ENCODE assay signal across 27 cellular contexts in the genomic region with DNA sequence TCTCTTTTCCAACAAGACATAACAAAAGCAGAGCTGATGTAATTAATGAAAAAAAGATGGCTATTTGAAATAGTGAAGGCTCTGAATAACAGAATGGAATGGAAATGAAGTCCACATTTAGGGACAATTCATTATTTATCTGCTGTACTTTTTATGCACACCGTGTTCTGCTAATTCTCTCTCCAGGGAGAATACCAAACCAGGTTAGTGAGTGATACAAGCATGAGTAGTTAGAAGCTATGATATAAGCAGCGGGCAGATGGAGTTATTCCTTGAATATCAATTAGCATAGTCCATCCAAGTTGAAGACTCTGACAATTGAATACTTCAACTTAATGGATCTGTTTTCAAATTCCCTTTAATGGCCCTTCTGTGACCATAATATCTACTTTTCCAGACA.
DNase-seq lines count a peak whose midpoint lies in the region; TF ChIP-seq lines count a peak whose summit lies in the region.
"Had no signal": no experiment of that assay in that cellular context is flagged by ENCODE, and none has a peak within 500 bp of the region (broad histone marks: within the 10 kb centered on the region; RNA-seq: fewer than 3 reads in every experiment).

No MANE protein-coding gene starts in this region.

- 71% methylated on average over 2 of the region's 2 CpGs for WGBS in hepatocyte (ENCODE audit: low lambda C conversion rate, missing lambda C conversion rate)

- peak overlapping the region; percentile 33 for H3K27ac ChIP-seq in hepatocyte
- no peak overlapping the region for H3K27ac ChIP-seq in neural progenitor cell
- H3K27ac ChIP-seq in CD8-positive, alpha-beta memory T cell (ENCODE audit: low read depth, low read length) = no peak overlapping the region
- H3K27ac ChIP-seq: gastrocnemius medialis, upper lobe of left lung had no signal

- no peaks in the 10 kb centered on the region for H3K27me3 Mint-ChIP-seq in neural progenitor cell (ENCODE audit: insufficient read depth, low read depth)
- H3K27me3 Mint-ChIP-seq in CD8-positive, alpha-beta memory T cell = peaks cover 0 to 4% of the 10 kb centered on the region in 2 donors

- DNase-seq in Caki2 (ENCODE audit: low read depth) (peak; percentile 45), NCI-H69 (lab: John Stamatoyannopoulos, UW) (peak; percentile 46), hepatocyte (ENCODE audit: low spot score) (no peak), neural progenitor cell (ENCODE audit: low spot score) (no peak), NCI-H1092 treated with DMSO at 0.1 percent for 48 hours (lab: John Stamatoyannopoulos, UW) (no peak), NAMALWA (ENCODE audit: low spot score) (no peak), AG08395 (ENCODE audit: low spot score) (no peak)
- DNase-seq in CD8-positive, alpha-beta memory T cell = no peak
- DNase-seq: activated gamma-delta T cell; activated naive CD8-positive, alpha-beta T cell treated with anti-CD3 and anti-CD28 coated beads, Interleukin-2, amount 10 ng/mL, durations not matched to agents 7 days and 5 days; C1 segment of cervical spinal cord; gastrocnemius medialis; GOT3; IMR-90; NCI-H1048; NCI-H187; NCI-H2227 treated with DMSO at 0.1 percent for 48 hours; NCI-H748 treated with DMSO at 0.1 percent for 48 hours; posterior cingulate gyrus; SK-N-SH; stimulated activated CD4-positive, alpha-beta T cell treated with anti-CD3 and anti-CD28 coated beads, Interleukin-12 subunit alpha, Interleukin-12 subunit beta, amount 100 ng/mL, for 4 hours; stimulated activated CD4-positive, alpha-beta T cell treated with anti-CD3 and anti-CD28 coated beads, Interleukin-4, amount 100 ng/mL, for 1 hour; upper lobe of left lung had no signal

- H3K36me3 Mint-ChIP-seq in neural progenitor cell = no peaks in the 10 kb centered on the region
- H3K36me3 Mint-ChIP-seq in CD8-positive, alpha-beta memory T cell = no peaks in the 10 kb centered on the region
- H3K36me3 Mint-ChIP-seq: activated naive CD8-positive, alpha-beta T cell treated with anti-CD3 and anti-CD28 coated beads, Interleukin-2, amount 10 ng/mL, durations not matched to agents 7 days and 5 days; natural killer cell treated with Interleukin-12 subunit alpha and Interleukin-12 subunit beta and Interleukin-15 and Interleukin-18, amount 100 ng/mL, for 72 hours; stimulated activated effector memory CD8-positive, alpha-beta T cell treated with anti-CD3 and anti-CD28 coated beads, Interleukin-12 subunit alpha, Interleukin-12 subunit beta, amount 100 ng/mL, for 72 hours had no signal

- no peaks in the 10 kb centered on the region for H3K9me2 ChIP-seq in hepatocyte (replicated peaks; ENCODE audit: insufficient read depth)
- H3K9me2 ChIP-seq: SK-N-SH had no signal

- POLR2A ChIA-PET in CD8-positive, alpha-beta memory T cell (lab: Charles Lee) = no interaction called here

- no peaks in the 10 kb centered on the region for H4K20me1 ChIP-seq in hepatocyte (ENCODE audit: insufficient read depth, poor library complexity, severe bottlenecking)
- no peaks in the 10 kb centered on the region for H4K20me1 ChIP-seq in neural progenitor cell (ENCODE audit: low read depth)

- H3K27ac Mint-ChIP-seq in neural progenitor cell = no peak overlapping the region
- H3K27ac Mint-ChIP-seq in CD8-positive, alpha-beta memory T cell = no peak overlapping the region
- H3K27ac Mint-ChIP-seq: activated naive CD8-positive, alpha-beta T cell treated with anti-CD3 and anti-CD28 coated beads, Interleukin-2, amount 10 ng/mL, durations not matched to agents 7 days and 5 days; natural killer cell treated with Interleukin-12 subunit alpha and Interleukin-12 subunit beta and Interleukin-15 and Interleukin-18, amount 100 ng/mL, for 72 hours; stimulated activated effector memory CD8-positive, alpha-beta T cell treated with anti-CD3 and anti-CD28 coated beads, Interleukin-12 subunit alpha, Interleukin-12 subunit beta, amount 100 ng/mL, for 72 hours; T-helper 1 cell treated with Interleukin-12 subunit alpha and Interleukin-12 subunit beta and Interleukin-4 antibody, amounts not matched to agents 30 μg/mL and 1 μg/mL, for 36 hours had no signal

- H3K36me3 ChIP-seq in hepatocyte (replicated peaks; ENCODE audit: insufficient read depth, low read depth) (no peaks in the 10 kb centered on the region), neural progenitor cell (no peaks in the 10 kb centered on the region)
- no peaks in the 10 kb centered on the region for H3K36me3 ChIP-seq in CD8-positive, alpha-beta memory T cell (ENCODE audit: insufficient read depth, low read length)
- H3K36me3 ChIP-seq: gastrocnemius medialis, upper lobe of left lung had no signal

- no peaks in the 10 kb centered on the region for H3K9me3 Mint-ChIP-seq in neural progenitor cell
- H3K9me3 Mint-ChIP-seq in CD8-positive, alpha-beta memory T cell = no peaks in the 10 kb centered on the region
- H3K9me3 Mint-ChIP-seq: activated naive CD8-positive, alpha-beta T cell treated with anti-CD3 and anti-CD28 coated beads, Interleukin-2, amount 10 ng/mL, durations not matched to agents 7 days and 5 days; natural killer cell treated with Interleukin-12 subunit alpha and Interleukin-12 subunit beta and Interleukin-15 and Interleukin-18, amount 100 ng/mL, for 72 hours; stimulated activated effector memory CD8-positive, alpha-beta T cell treated with anti-CD3 and anti-CD28 coated beads, Interleukin-12 subunit alpha, Interleukin-12 subunit beta, amount 100 ng/mL, for 72 hours; T-helper 1 cell treated with Interleukin-12 subunit alpha and Interleukin-12 subunit beta and Interleukin-4 antibody, amounts not matched to agents 30 μg/mL and 1 μg/mL, for 36 hours had no signal

- H3K4me3 Mint-ChIP-seq in neural progenitor cell = no peak overlapping the region
- no peak overlapping the region for H3K4me3 Mint-ChIP-seq in CD8-positive, alpha-beta memory T cell
- H3K4me3 Mint-ChIP-seq: activated naive CD8-positive, alpha-beta T cell treated with anti-CD3 and anti-CD28 coated beads, Interleukin-2, amount 10 ng/mL, durations not matched to agents 7 days and 5 days; natural killer cell treated with Interleukin-12 subunit alpha and Interleukin-12 subunit beta and Interleukin-15 and Interleukin-18, amount 100 ng/mL, for 72 hours; stimulated activated effector memory CD8-positive, alpha-beta T cell treated with anti-CD3 and anti-CD28 coated beads, Interleukin-12 subunit alpha, Interleukin-12 subunit beta, amount 100 ng/mL, for 72 hours; T-helper 1 cell treated with Interleukin-12 subunit alpha and Interleukin-12 subunit beta and Interleukin-4 antibody, amounts not matched to agents 30 μg/mL and 1 μg/mL, for 36 hours had no signal

- H3K79me2 ChIP-seq in hepatocyte = no peaks in the 10 kb centered on the region
- H3K79me2 ChIP-seq in neural progenitor cell (ENCODE audit: low read depth) = no peaks in the 10 kb centered on the region

- TF ChIP-seq CTCF in hepatocyte (IDR thresholded peaks at IDR 0.05; ENCODE audit: poor library complexity) (no peak), neural progenitor cell (IDR thresholded peaks at IDR 0.05) (no peak)

- CTCF ChIA-PET in CD8-positive, alpha-beta memory T cell (lab: Charles Lee) = no interaction called here

- no peaks in the 10 kb centered on the region for H3K27me3 ChIP-seq in hepatocyte
- H3K27me3 ChIP-seq in neural progenitor cell = no peaks in the 10 kb centered on the region
- peaks cover 5% of the 10 kb centered on the region for H3K27me3 ChIP-seq in CD8-positive, alpha-beta memory T cell (ENCODE audit: insufficient read depth, low read length, poor library complexity, severe bottlenecking)
- H3K27me3 ChIP-seq: gastrocnemius medialis, upper lobe of left lung had no signal

- H3K4me3 ChIP-seq in hepatocyte (no peak overlapping the region), neural progenitor cell (no peak overlapping the region)
- no peak overlapping the region for H3K4me3 ChIP-seq in CD8-positive, alpha-beta memory T cell (ENCODE audit: low read length)
- H3K4me3 ChIP-seq: gastrocnemius medialis, mucosa of descending colon, upper lobe of left lung had no signal

- no peak overlapping the region for H3K9ac ChIP-seq in neural progenitor cell
- H3K9ac ChIP-seq: SK-N-SH had no signal

- H3K9me3 ChIP-seq in hepatocyte (ENCODE audit: low read depth) = no peaks in the 10 kb centered on the region
- H3K9me3 ChIP-seq in neural progenitor cell (ENCODE audit: low read depth) = no peaks in the 10 kb centered on the region
- H3K9me3 ChIP-seq in CD8-positive, alpha-beta memory T cell (ENCODE audit: low read length) = no peaks in the 10 kb centered on the region
- H3K9me3 ChIP-seq: gastrocnemius medialis, mucosa of descending colon, SK-N-SH, upper lobe of left lung had no signal

- no peaks in the 10 kb centered on the region for H3F3A ChIP-seq in neural progenitor cell (ENCODE audit: low read depth)

- in situ Hi-C loops in Caki2 (cut with HindIII; ENCODE audit: low pct_unique_long_range_greater_than_20kb, low sequenced_read_pairs) = no loop called here

- H3K4me1 ChIP-seq in hepatocyte (ENCODE audit: insufficient read depth) (peaks cover 7% of the 10 kb centered on the region), neural progenitor cell (no peaks in the 10 kb centered on the region)
- no peaks in the 10 kb centered on the region for H3K4me1 ChIP-seq in CD8-positive, alpha-beta memory T cell (ENCODE audit: insufficient read depth, low read length)
- H3K4me1 ChIP-seq: gastrocnemius medialis had no signal

- no peaks in the 10 kb centered on the region for H3K4me1 Mint-ChIP-seq in neural progenitor cell
- no peaks in the 10 kb centered on the region for H3K4me1 Mint-ChIP-seq in CD8-positive, alpha-beta memory T cell
- H3K4me1 Mint-ChIP-seq: activated naive CD8-positive, alpha-beta T cell treated with anti-CD3 and anti-CD28 coated beads, Interleukin-2, amount 10 ng/mL, durations not matched to agents 7 days and 5 days; stimulated activated effector memory CD8-positive, alpha-beta T cell treated with anti-CD3 and anti-CD28 coated beads, Interleukin-12 subunit alpha, Interleukin-12 subunit beta, amount 100 ng/mL, for 72 hours had no signal

- H3K4me2 ChIP-seq in hepatocyte = peak overlapping the region; percentile 39
- H3K4me2 ChIP-seq in neural progenitor cell = no peak overlapping the region
- H3K4me2 ChIP-seq: SK-N-SH had no signal

- H2AFZ ChIP-seq in hepatocyte (peak overlapping the region; percentile 18), neural progenitor cell (replicated peaks) (peak overlapping the region; percentile 74)

Comparison
In these comparisons a context has a peak if more than half of its experiments do, and no peak if none do; other contexts are left out.
1. DNase-seq: peak in Caki2 (single experiment) and NCI-H69 (single experiment); none in hepatocyte (single experiment), neural progenitor cell (single experiment), CD8-positive, alpha-beta memory T cell (0 of 5), NCI-H1092 treated with DMSO at 0.1 percent for 48 hours (single experiment), NAMALWA (single experiment) and AG08395 (single experiment).